8 cellular contexts compared by ENCODE assay signal in the genomic region with DNA sequence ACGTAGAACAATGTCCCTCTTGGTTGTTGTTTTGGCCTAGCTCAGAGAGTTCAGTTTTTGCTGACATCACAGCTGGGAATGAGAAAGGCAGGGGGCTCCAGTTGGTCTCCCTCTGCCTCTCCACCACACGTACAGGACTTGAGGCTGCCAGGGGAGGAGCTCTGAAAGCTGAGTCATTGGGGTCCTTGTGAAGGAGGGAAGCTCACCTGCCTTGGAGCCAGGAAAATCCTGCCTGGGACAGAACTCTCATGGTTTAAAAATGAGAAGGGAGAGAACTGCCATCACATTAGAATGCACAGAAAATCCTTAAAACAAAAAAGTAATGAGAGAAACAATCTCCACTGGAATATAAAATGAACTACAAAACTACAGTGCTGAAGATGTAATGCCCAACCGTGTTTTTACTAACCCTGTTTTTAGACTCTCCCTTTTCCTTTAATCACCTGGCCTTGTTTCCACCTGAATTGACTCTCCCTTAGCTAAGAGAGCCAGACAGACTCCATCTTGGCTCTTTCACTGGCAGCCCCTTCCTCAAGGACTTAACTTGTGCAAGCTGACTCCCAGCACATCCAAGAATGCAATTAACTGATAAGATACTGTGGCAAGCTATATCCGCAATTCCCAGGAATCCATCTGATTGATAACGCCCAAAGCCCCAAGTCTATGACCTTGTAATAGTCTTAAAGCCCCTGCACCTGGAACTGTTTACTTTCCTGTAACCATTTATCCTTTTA.
DNase-seq lines count a peak whose midpoint lies in the region; ATAC-seq and TF ChIP-seq lines count a peak whose summit lies in the region.
"Not testable (repeated sequence)": the region's sequence is repeated elsewhere in the genome, so short reads cannot be mapped to it uniquely, and the experiment has no call there.

No MANE protein-coding gene starts in this region.

- peak overlapping the region; percentile 88 for H2AFZ ChIP-seq in HCT116 (ENCODE audit: low read depth, low read length, poor library complexity, severe bottlenecking)

- peak overlapping the region in 4 of 7 donors; percentile 33 to 79 (median 62) for H3K27ac Mint-ChIP-seq in CD4-positive, alpha-beta memory T cell
- H3K27ac Mint-ChIP-seq in activated CD4-positive, alpha-beta T cell treated with anti-CD3 and anti-CD28 coated beads, Interleukin-2, amount 10 ng/mL, durations not matched to agents 24 days and 14 days: not testable (repeated sequence)
- H3K27ac Mint-ChIP-seq in activated naive CD8-positive, alpha-beta T cell: peak overlapping the region; percentile 22
- H3K27ac Mint-ChIP-seq in endodermal cell (peak overlapping the region; percentile 97), progenitor cell of endocrine pancreas (peak overlapping the region; percentile 64)

- RAD21 ChIA-PET in HCT116 (lab: Charles Lee; ENCODE audit: low non-redundant PET in 1 of 2, low total read pairs in 2 of 2, uncharacterized antibody in 2 of 2, unreplicated experiment in 2 of 2): not testable (repeated sequence)

- 57 to 71% methylated on average over 1 to 5 of the region's 5 CpGs for WGBS in endodermal cell (ENCODE audit: insufficient coverage in 1 of 2, insufficient read length in 1 of 2), 2 experiments
- WGBS in mesodermal cell (ENCODE audit: insufficient coverage in 2 of 2), 2 experiments: 74 to 91% methylated on average over 3 to 4 of the region's 5 CpGs

- not testable (repeated sequence) for H3K27me3 Mint-ChIP-seq in CD4-positive, alpha-beta memory T cell; activated CD4-positive, alpha-beta T cell treated with anti-CD3 and anti-CD28 coated beads, Interleukin-2, amount 10 ng/mL, durations not matched to agents 24 days and 14 days; activated naive CD8-positive, alpha-beta T cell
- peaks cover 30% of the 10 kb centered on the region for H3K27me3 Mint-ChIP-seq in endodermal cell (ENCODE audit: insufficient read depth)
- H3K27me3 Mint-ChIP-seq in progenitor cell of endocrine pancreas: peaks cover 14% of the 10 kb centered on the region

- TF ChIP-seq POLR2A in HCT116 (IDR thresholded peaks at IDR 0.05; ENCODE audit: borderline replicate concordance, extremely low read depth, insufficient read depth, insufficient read length): not testable (repeated sequence)

- H3K36me3 Mint-ChIP-seq in CD4-positive, alpha-beta memory T cell; activated CD4-positive, alpha-beta T cell treated with anti-CD3 and anti-CD28 coated beads, Interleukin-2, amount 10 ng/mL, durations not matched to agents 24 days and 14 days (ENCODE audit: low read depth); activated naive CD8-positive, alpha-beta T cell; endodermal cell (ENCODE audit: low read depth); progenitor cell of endocrine pancreas (ENCODE audit: insufficient read depth): not testable (repeated sequence)

- not testable (repeated sequence) for H3K9me3 ChIP-seq in CD4-positive, alpha-beta memory T cell (ENCODE audit: control insufficient read depth in 1 of 2, low read length in 2 of 2); HCT116 (ENCODE audit: control insufficient read depth in 1 of 2, insufficient read depth in 1 of 2, low read depth in 1 of 2, low read length in 2 of 2); endodermal cell (ENCODE audit: control insufficient read depth, low read length); mesodermal cell (ENCODE audit: control insufficient read depth, low read length)

- ATAC-seq in HCT116: 0 out of 2 replicates have a peak, but pooled peaks have one; percentile 21

- not testable (repeated sequence) for H3K36me3 ChIP-seq in CD4-positive, alpha-beta memory T cell (ENCODE audit: insufficient read depth, low read length); HCT116 (ENCODE audit: control insufficient read depth in 1 of 2, insufficient read depth in 2 of 2, low read length in 2 of 2); endodermal cell (ENCODE audit: control insufficient read depth, insufficient read depth, low read length); mesodermal cell (ENCODE audit: control insufficient read depth, insufficient read depth, low read length)

- H3K27me3 ChIP-seq in CD4-positive, alpha-beta memory T cell (ENCODE audit: insufficient read depth, low read length); HCT116 (ENCODE audit: insufficient read depth, low read length): not testable (repeated sequence)
- H3K27me3 ChIP-seq in endodermal cell (ENCODE audit: control insufficient read depth, insufficient read depth, low read length, poor library complexity, severe bottlenecking): peaks cover 19% of the 10 kb centered on the region

- TF ChIP-seq RAD21 in HCT116 (IDR thresholded peaks at IDR 0.05; ENCODE audit: low read depth): not testable (repeated sequence)

- CTCF ChIA-PET in CD4-positive, alpha-beta memory T cell (lab: Charles Lee; ENCODE audit: partially characterized antibody): interaction anchor here (1.2 to 2.8 kb wide), 8 partner anchors 8 to 116 kb away, joined by 3 to 23 read pairs (median 6); no protein-coding TSS in a partner anchor
- CTCF ChIA-PET in HCT116 (lab: Charles Lee): interaction anchor here (0.8 to 2.4 kb wide), 11 partner anchors 8 to 224 kb away, joined by 3 to 15 read pairs (median 5); no protein-coding TSS in a partner anchor

- H3K4me3 ChIP-seq in CD4-positive, alpha-beta memory T cell (ENCODE audit: low read length in 2 of 2); HCT116 (replicated peaks in 1 of 2; ENCODE audit: low read depth in 1 of 2, low read length in 2 of 2); mesodermal cell (ENCODE audit: extremely low read depth, insufficient read depth, low read length, poor library complexity, severe bottlenecking): not testable (repeated sequence)
- H3K4me3 ChIP-seq in endodermal cell (ENCODE audit: low read length): peak overlapping the region; percentile 73

- not testable (repeated sequence) for H3K79me2 ChIP-seq in HCT116 (ENCODE audit: insufficient read depth, low read length)

- peak overlapping the region; percentile 47 for H3K4me2 ChIP-seq in HCT116 (ENCODE audit: low read length)

- H3K9me3 Mint-ChIP-seq in CD4-positive, alpha-beta memory T cell; activated CD4-positive, alpha-beta T cell treated with anti-CD3 and anti-CD28 coated beads, Interleukin-2, amount 10 ng/mL, durations not matched to agents 24 days and 14 days; activated naive CD8-positive, alpha-beta T cell (ENCODE audit: low read depth); endodermal cell; progenitor cell of endocrine pancreas (ENCODE audit: low read depth): not testable (repeated sequence)

- not testable (repeated sequence) for H3K9me2 ChIP-seq in HCT116 (ENCODE audit: insufficient read depth)

- H3K4me1 Mint-ChIP-seq in CD4-positive, alpha-beta memory T cell: peaks cover 12 to 56% (median 23%) of the 10 kb centered on the region in 4 donors
- H3K4me1 Mint-ChIP-seq in activated CD4-positive, alpha-beta T cell treated with anti-CD3 and anti-CD28 coated beads, Interleukin-2, amount 10 ng/mL, durations not matched to agents 24 days and 14 days: peaks cover 38% of the 10 kb centered on the region
- H3K4me1 Mint-ChIP-seq in activated naive CD8-positive, alpha-beta T cell (ENCODE audit: low read depth): peaks cover 50% of the 10 kb centered on the region
- H3K4me1 Mint-ChIP-seq in endodermal cell: peaks cover 58% of the 10 kb centered on the region
- H3K4me1 Mint-ChIP-seq in progenitor cell of endocrine pancreas (ENCODE audit: low read depth): peaks cover 19% of the 10 kb centered on the region

- H3K9ac ChIP-seq in HCT116 (ENCODE audit: low read length) (peak overlapping the region; percentile 27; the same call in 1 of the 2 replicates), endodermal cell (ENCODE audit: extremely low read depth, low read length, poor library complexity, severe bottlenecking) (peak overlapping the region; percentile 12)

- not testable (repeated sequence) for DNase-seq in CD4-positive, alpha-beta memory T cell; HCT116 (ENCODE audit: low read depth, low spot score); activated CD4-positive, alpha-beta T cell treated with anti-CD3 and anti-CD28 coated beads, Interleukin-2, amount 10 ng/mL, durations not matched to agents 24 days and 14 days; progenitor cell of endocrine pancreas (ENCODE audit: low spot score, unreplicated experiment)
- DNase-seq in NCI-H226 (peak; percentile 26), endodermal cell (peak; percentile 73)

- H3K27ac ChIP-seq in CD4-positive, alpha-beta memory T cell (ENCODE audit: low read depth, low read length); HCT116 (ENCODE audit: low read depth, low read length); endodermal cell (ENCODE audit: low read depth, low read length): not testable (repeated sequence)
- peak overlapping the region; percentile 56 for H3K27ac ChIP-seq in mesodermal cell (ENCODE audit: low read depth, low read length, severe bottlenecking)

- intact Hi-C loops in CD4-positive, alpha-beta memory T cell (cut with micrococcal nuclease); HCT116 (cut with micrococcal nuclease): not testable (repeated sequence)
- intact Hi-C loops in activated CD4-positive, alpha-beta T cell treated with anti-CD3 and anti-CD28 coated beads, Interleukin-2, amount 10 ng/mL, durations not matched to agents 24 days and 14 days (cut with micrococcal nuclease): loop anchor here (2.0 kb wide), 1 partner anchor 79 kb away; no protein-coding TSS in a partner anchor

- POLR2A ChIA-PET in CD4-positive, alpha-beta memory T cell (lab: Charles Lee; ENCODE audit: partially characterized antibody): interaction anchor here (1.1 to 1.9 kb wide), 5 partner anchors 9 to 116 kb away, joined by 3 to 7 read pairs (median 3); no protein-coding TSS in a partner anchor
- POLR2A ChIA-PET in HCT116 (lab: Charles Lee): not testable (repeated sequence)

- not testable (repeated sequence) for TF ChIP-seq CTCF in HCT116 (IDR thresholded peaks at IDR 0.05 in 2 of 3, conservative IDR thresholded peaks at IDR 0.05 in 1 of 3; ENCODE audit: borderline replicate concordance in 1 of 3, insufficient read depth in 1 of 3, low read depth in 2 of 3, low read length in 2 of 3); endodermal cell (conservative IDR thresholded peaks at IDR 0.05); progenitor cell of endocrine pancreas (IDR thresholded peaks at IDR 0.05; ENCODE audit: unreplicated experiment)

- H3K4me1 ChIP-seq in CD4-positive, alpha-beta memory T cell (ENCODE audit: insufficient read depth, low read length): peaks cover 11% of the 10 kb centered on the region
- H3K4me1 ChIP-seq in HCT116 (ENCODE audit: control insufficient read depth in 1 of 2, insufficient read depth in 2 of 2, low read length in 2 of 2): peaks cover 7 to 24% of the 10 kb centered on the region in 2 experiments; a peak in 3 of 4 replicates
- H3K4me1 ChIP-seq in endodermal cell (ENCODE audit: control insufficient read depth, insufficient read depth, low read length): not testable (repeated sequence)
- peaks cover 13% of the 10 kb centered on the region for H3K4me1 ChIP-seq in mesodermal cell (ENCODE audit: control insufficient read depth, insufficient read depth, low read length, poor library complexity, severe bottlenecking)

- peak overlapping the region in 4 of 8 donors; percentile 6 to 61 (median 28) for H3K4me3 Mint-ChIP-seq in CD4-positive, alpha-beta memory T cell
- peak overlapping the region; percentile 28 for H3K4me3 Mint-ChIP-seq in activated CD4-positive, alpha-beta T cell treated with anti-CD3 and anti-CD28 coated beads, Interleukin-2, amount 10 ng/mL, durations not matched to agents 24 days and 14 days
- H3K4me3 Mint-ChIP-seq in activated naive CD8-positive, alpha-beta T cell; progenitor cell of endocrine pancreas (ENCODE audit: low read depth): not testable (repeated sequence)
- peak overlapping the region; percentile 52 for H3K4me3 Mint-ChIP-seq in endodermal cell

- not testable (repeated sequence) for BruUV-seq in HCT116 (replicated peaks; lab: Mats Ljungman, UMichigan)

- not testable (repeated sequence) for H4K20me1 ChIP-seq in HCT116 (ENCODE audit: insufficient read depth)
